ENCODE assay signal across 19 cellular contexts in the genomic region with DNA sequence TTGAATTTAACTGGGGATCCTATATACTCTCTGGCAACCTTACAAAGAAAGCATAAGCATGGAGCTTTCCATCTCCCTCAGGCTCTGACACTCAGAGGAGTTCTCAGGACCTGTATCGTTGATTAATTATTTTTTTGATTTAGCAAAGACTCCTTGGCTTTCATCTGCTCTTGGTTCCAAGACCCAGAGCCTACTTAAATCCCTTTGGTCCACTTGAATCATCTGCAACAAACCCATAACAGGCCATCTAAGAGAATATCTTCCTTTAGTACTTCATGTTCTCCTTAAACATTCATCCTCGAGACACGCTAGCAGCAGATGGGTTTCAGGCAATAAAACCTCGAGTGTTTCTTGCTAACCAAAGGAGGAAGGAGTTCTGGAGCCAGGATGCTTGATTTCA.
"Had no signal": no experiment of that assay in that cellular context is flagged by ENCODE, and none has a peak within 500 bp of the region (broad histone marks: within the 10 kb centered on the region; RNA-seq: fewer than 3 reads in every experiment).

No MANE protein-coding gene starts in this region.

- H3K9me3 Mint-ChIP-seq: activated CD4-positive, alpha-beta memory T cell treated with anti-CD3 and anti-CD28 coated beads for 36 hours; activated naive CD4-positive, alpha-beta T cell treated with anti-CD3 and anti-CD28 coated beads, Interleukin-2, amount 50 U/mL, for 72 hours; naive thymus-derived CD4-positive, alpha-beta T cell had no signal

- H3K27ac ChIP-seq: colonic mucosa, parathyroid adenoma, upper lobe of right lung, WERI-Rb-1 had no signal

- H3K36me3 ChIP-seq: colonic mucosa, heart right ventricle, upper lobe of right lung, WERI-Rb-1 had no signal

- DNase-seq: activated CD4-positive, alpha-beta memory T cell treated with anti-CD3 and anti-CD28 coated beads for 36 hours; activated CD4-positive, alpha-beta T cell treated with anti-CD3 and anti-CD28 coated beads for 36 hours; activated gamma-delta T cell; activated T-cell treated with anti-CD3 and anti-CD28 coated beads, Interleukin-2, amount 50 U/mL, for 48 hours; amniotic stem cell; caudate nucleus; colonic mucosa; effector CD4-positive, alpha-beta T cell; heart right ventricle; mucosa of descending colon; naive thymus-derived CD4-positive, alpha-beta T cell; stimulated activated CD4-positive, alpha-beta T cell treated with anti-CD3 and anti-CD28 coated beads, Interleukin-15, amount 100 ng/mL, for 24 hours; stimulated activated CD4-positive, alpha-beta T cell treated with anti-CD3 and anti-CD28 coated beads, Interleukin-4, amount 100 ng/mL, for 1 hour; stimulated activated naive CD8-positive, alpha-beta T cell treated with anti-CD3 and anti-CD28 coated beads, Interleukin-15, Interleukin-2, amounts not matched to agents 100 U/mL and 50 U/mL, for 24 hours; upper lobe of right lung; WERI-Rb-1 had no signal

- H3K4me3 ChIP-seq: colonic mucosa, heart right ventricle, mucosa of descending colon, upper lobe of right lung had no signal

- H3K9me3 ChIP-seq: colonic mucosa, heart right ventricle, mucosa of descending colon, upper lobe of right lung had no signal

- H2AFZ ChIP-seq: parathyroid adenoma had no signal

- H3K4me1 ChIP-seq: colonic mucosa had no signal

- H3K27me3 Mint-ChIP-seq: activated CD4-positive, alpha-beta memory T cell treated with anti-CD3 and anti-CD28 coated beads for 36 hours; activated CD4-positive, alpha-beta T cell treated with anti-CD3 and anti-CD28 coated beads for 36 hours; naive thymus-derived CD4-positive, alpha-beta T cell had no signal

- H3K4me3 Mint-ChIP-seq: activated CD4-positive, alpha-beta memory T cell treated with anti-CD3 and anti-CD28 coated beads for 36 hours; activated CD4-positive, alpha-beta T cell treated with anti-CD3 and anti-CD28 coated beads for 36 hours; naive thymus-derived CD4-positive, alpha-beta T cell had no signal

- H3K36me3 Mint-ChIP-seq: activated CD4-positive, alpha-beta memory T cell treated with anti-CD3 and anti-CD28 coated beads for 36 hours; activated naive CD4-positive, alpha-beta T cell treated with anti-CD3 and anti-CD28 coated beads, Interleukin-2, amount 50 U/mL, for 72 hours; naive thymus-derived CD4-positive, alpha-beta T cell had no signal

- ATAC-seq: activated CD4-positive, alpha-beta T cell treated with anti-CD3 and anti-CD28 coated beads for 36 hours; activated naive CD4-positive, alpha-beta T cell treated with anti-CD3 and anti-CD28 coated beads, Interleukin-2, amount 50 U/mL, for 72 hours; left colon; mucosa of descending colon; naive thymus-derived CD4-positive, alpha-beta T cell; stimulated activated naive CD8-positive, alpha-beta T cell treated with anti-CD3 and anti-CD28 coated beads, Interleukin-15, Interleukin-2, amounts not matched to agents 100 U/mL and 50 U/mL, for 24 hours; upper lobe of right lung had no signal

- H3K9ac ChIP-seq: parathyroid adenoma had no signal

- H3K27ac Mint-ChIP-seq: activated CD4-positive, alpha-beta T cell treated with anti-CD3 and anti-CD28 coated beads for 36 hours; activated naive CD4-positive, alpha-beta T cell treated with anti-CD3 and anti-CD28 coated beads, Interleukin-2, amount 50 U/mL, for 72 hours had no signal

- H3K27me3 ChIP-seq: colonic mucosa, heart right ventricle, upper lobe of right lung had no signal
